Comparison of ENCODE assay signal across 8 cellular contexts in the genomic region with DNA sequence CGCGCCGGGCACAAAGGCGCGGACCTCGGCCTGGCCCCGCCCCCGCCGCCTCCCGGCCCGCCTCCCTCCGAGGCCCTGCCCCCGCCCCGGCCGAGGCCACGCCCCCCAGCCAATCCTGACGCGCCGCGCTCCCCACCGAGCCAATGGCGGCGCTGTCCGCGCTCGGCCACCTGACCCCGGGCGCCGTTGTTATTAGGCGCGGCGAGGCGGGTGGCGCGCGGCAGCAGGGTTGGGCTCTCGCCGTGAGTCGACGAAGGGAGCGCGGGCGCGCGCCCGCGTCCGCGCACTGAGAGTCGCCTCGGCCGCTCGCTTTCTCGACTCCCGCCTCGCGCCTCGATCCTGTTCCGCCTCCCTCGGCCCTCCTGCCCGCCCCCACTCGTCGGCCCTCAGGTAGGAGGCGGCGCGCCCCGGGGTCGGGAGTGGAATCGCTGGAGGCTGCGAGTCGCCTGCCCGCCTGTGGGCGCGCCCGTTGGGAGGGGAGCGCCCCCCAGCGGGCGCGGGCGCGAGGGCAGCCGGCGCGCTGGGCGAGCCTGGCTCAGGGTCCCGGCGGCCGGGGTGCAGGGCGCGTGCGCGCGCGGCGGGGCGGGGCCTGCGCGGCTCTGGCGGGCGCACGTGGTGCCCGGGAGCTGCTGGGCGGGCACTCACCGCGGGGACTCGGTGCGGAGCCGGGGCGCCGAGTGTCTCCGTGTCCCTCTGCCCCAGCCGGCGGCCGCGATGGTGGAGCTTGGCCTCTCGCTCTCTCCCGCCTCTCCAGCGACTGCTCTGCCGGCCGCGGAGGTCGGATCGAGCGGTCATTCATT. TPM values are rescaled to one million over a fixed set of nuclear protein-coding genes. Genes with fewer than 3 reads are reported as not detected.
DNase-seq lines count a peak whose midpoint lies in the region; ATAC-seq and TF ChIP-seq lines count a peak whose summit lies in the region.

No MANE protein-coding gene starts in this region.

- no peak overlapping the region for H3K4me3 Mint-ChIP-seq in Calu3 (ENCODE audit: low read depth, unreplicated experiment)

- H3K27ac Mint-ChIP-seq in Calu3 (ENCODE audit: unreplicated experiment): no peak overlapping the region

- H3K4me1 Mint-ChIP-seq in Calu3 (ENCODE audit: low read depth, unreplicated experiment): no peaks in the 10 kb centered on the region

- ATAC-seq in GM21360 (IDR thresholded peaks at IDR 0.05; ENCODE audit: unreplicated experiment) (peak; percentile 92), left lobe of liver (peak; percentile 92)

- TF ChIP-seq CTCF in coronary artery (IDR thresholded peaks at IDR 0.05): no peak
- no peak for TF ChIP-seq CTCF in Calu3 (IDR thresholded peaks at IDR 0.05; ENCODE audit: unreplicated experiment)

- CTCF ChIA-PET in Calu3 (lab: Charles Lee): no interaction called here

- H3K4me3 ChIP-seq in coronary artery: peak overlapping the region; percentile 68

- in situ Hi-C loops in SK-MEL-5 (cut with HindIII; ENCODE audit: low pct_unique_long_range_greater_than_20kb, low sequenced_read_pairs): no loop called here

- H3K27ac ChIP-seq in coronary artery: peak overlapping the region in 1 of 2 donors; percentile 56

- peaks cover 33% of the 10 kb centered on the region for H3K27me3 Mint-ChIP-seq in Calu3 (ENCODE audit: unreplicated experiment)

- H3K9me3 Mint-ChIP-seq in Calu3 (ENCODE audit: low read depth, unreplicated experiment): peaks cover 5% of the 10 kb centered on the region

- no peaks in the 10 kb centered on the region for H3K36me3 Mint-ChIP-seq in Calu3 (ENCODE audit: insufficient read depth, unreplicated experiment)

- BruUV-seq in Calu3 (replicated peaks; lab: Mats Ljungman, UMichigan): no TSS peak

- DNase-seq in DMS 273 treated with DMSO at 0.1 percent for 48 hours (lab: John Stamatoyannopoulos, UW) (peak; percentile 85), HUDEP-2 (lab: John Stamatoyannopoulos, UW; ENCODE audit: unreplicated experiment in 76 of 76) (peak in 75 of 76 experiments; percentile 18 to 91 (median 79)), SK-MEL-5 (ENCODE audit: low read depth, low spot score) (peak; percentile 86), coronary artery (ENCODE audit: low spot score) (no peak), left lobe of liver (ENCODE audit: low spot score) (peak; percentile 85), Calu3 (no peak)
- peak; percentile 44 to 82 for DNase-seq in stimulated activated CD4-positive, alpha-beta T cell treated with anti-CD3 and anti-CD28 coated beads, Interleukin-2, amount 100 ng/mL, for 24 hours

- intact Hi-C loops in Calu3 (cut with micrococcal nuclease; ENCODE audit: unreplicated experiment): no loop called here

RNA-seq across cellular contexts. Expression of a gene that starts 0.4 kb away (rescaled TPM):
- 0.08 and 0.13 TPM in 2 replicates for total RNA-seq in SK-MEL-5 (2014; rRNA removed; shearing (Covaris generic))
- polyA plus RNA-seq in SK-MEL-5 (2015; cell fraction: cytosol; rRNA removed): 0.11 and 0.21 TPM in 2 replicates
- 3.5 TPM in 1 of 2 replicates, not detected in the other for polyA plus RNA-seq in SK-MEL-5 (2015; cell fraction: nucleus; rRNA removed)
- total RNA-seq in left lobe of liver (0.13 TPM), Calu3 (2022) (not detected in 2 replicates)

Comparison
In these comparisons a context has a peak if more than half of its experiments do, and no peak if none do; other contexts are left out.
1. DNase-seq: peak in DMS 273 treated with DMSO at 0.1 percent for 48 hours (single experiment), HUDEP-2 (75 of 76), SK-MEL-5 (single experiment), left lobe of liver (single experiment) and stimulated activated CD4-positive, alpha-beta T cell treated with anti-CD3 and anti-CD28 coated beads, Interleukin-2, amount 100 ng/mL, for 24 hours (2 of 2); none in coronary artery (single experiment) and Calu3 (single experiment).